Comparison of ENCODE assay signal across 17 cellular contexts in genomic region chr22:45603631-45604030, GRCh38.
DNase-seq lines count a peak whose midpoint lies in the region; ATAC-seq and TF ChIP-seq lines count a peak whose summit lies in the region.
"Had no signal": no experiment of that assay in that cellular context is flagged by ENCODE, and none has a peak within 500 bp of the region (broad histone marks: within the 10 kb centered on the region; RNA-seq: fewer than 3 reads in every experiment).

No MANE protein-coding gene starts in this region.

- H3K9me3 Mint-ChIP-seq in type B pancreatic cell, result no peaks in the 10 kb centered on the region
- no peaks in the 10 kb centered on the region for H3K9me3 Mint-ChIP-seq in stimulated activated effector memory CD8-positive, alpha-beta T cell treated with anti-CD3 and anti-CD28 coated beads, Interleukin-12 subunit alpha, Interleukin-12 subunit beta, amount 100 ng/mL, for 72 hours
- H3K9me3 Mint-ChIP-seq: activated CD8-positive, alpha-beta T cell treated with anti-CD3 and anti-CD28 coated beads for 36 hours; activated naive CD4-positive, alpha-beta T cell treated with anti-CD3 and anti-CD28 coated beads, Interleukin-2, amount 50 U/mL, for 24 hours; CD8-positive, alpha-beta memory T cell; neural crest cell; T-cell had no signal

- H3K27ac ChIP-seq in OCI-LY3 (ENCODE audit: low read length) (no peak overlapping the region), epithelial cell of prostate (peak overlapping the region; percentile 96)
- H3K27ac ChIP-seq: spleen, WERI-Rb-1 had no signal

- peaks cover 2% of the 10 kb centered on the region for H3K27me3 Mint-ChIP-seq in type B pancreatic cell

- no peaks in the 10 kb centered on the region for H3K9me3 ChIP-seq in OCI-LY3 (ENCODE audit: insufficient read depth, low read length)
- H3K9me3 ChIP-seq: spleen had no signal

- no peak overlapping the region for H3K4me3 Mint-ChIP-seq in type B pancreatic cell
- no peak overlapping the region for H3K4me3 Mint-ChIP-seq in stimulated activated effector memory CD8-positive, alpha-beta T cell treated with anti-CD3 and anti-CD28 coated beads, Interleukin-12 subunit alpha, Interleukin-12 subunit beta, amount 100 ng/mL, for 72 hours
- H3K4me3 Mint-ChIP-seq: activated CD8-positive, alpha-beta T cell treated with anti-CD3 and anti-CD28 coated beads for 36 hours; activated naive CD4-positive, alpha-beta T cell treated with anti-CD3 and anti-CD28 coated beads, Interleukin-2, amount 50 U/mL, for 24 hours; CD8-positive, alpha-beta memory T cell; neural crest cell had no signal

- H3K4me1 ChIP-seq in OCI-LY3 (ENCODE audit: low read length), result no peaks in the 10 kb centered on the region

- TF ChIP-seq CTCF in OCI-LY3 (IDR thresholded peaks at IDR 0.05; ENCODE audit: low read depth, low read length) (no peak), type B pancreatic cell (conservative IDR thresholded peaks at IDR 0.05) (no peak)

- peak; percentile 5 for DNase-seq in NCI-H345 (lab: John Stamatoyannopoulos, UW)
- DNase-seq in NCI-H345 treated with DMSO at 0.1 percent for 48 hours (lab: John Stamatoyannopoulos, UW; ENCODE audit: unreplicated experiment), result no peak
- DNase-seq in epithelial cell of prostate (ENCODE audit: low read depth, low spot score), result no peak
- DNase-seq in type B pancreatic cell (ENCODE audit: extremely low spot score, unreplicated experiment), result no peak
- no peak for DNase-seq in stimulated activated effector memory CD8-positive, alpha-beta T cell treated with anti-CD3 and anti-CD28 coated beads, Interleukin-12 subunit alpha, Interleukin-12 subunit beta, amount 100 ng/mL, for 72 hours (ENCODE audit: low spot score in 2 of 2)
- DNase-seq in islet precursor cell, result no peak
- DNase-seq in stimulated activated CD4-positive, alpha-beta T cell treated with anti-CD3 and anti-CD28 coated beads, Interleukin-2, amount 100 ng/mL, for 48 hours, result no peak
- DNase-seq: activated CD8-positive, alpha-beta T cell treated with anti-CD3 and anti-CD28 coated beads for 36 hours; activated T-cell treated with anti-CD3 and anti-CD28 coated beads, Interleukin-2, amount 50 U/mL, for 48 hours; CD8-positive, alpha-beta memory T cell; NCI-H1105; T-cell; WERI-Rb-1 had no signal

- no peak overlapping the region for H3K4me2 ChIP-seq in OCI-LY3 (ENCODE audit: low read length)

- no peak for ATAC-seq in stimulated activated effector memory CD8-positive, alpha-beta T cell treated with anti-CD3 and anti-CD28 coated beads, Interleukin-12 subunit alpha, Interleukin-12 subunit beta, amount 100 ng/mL, for 72 hours
- ATAC-seq: activated CD8-positive, alpha-beta T cell treated with anti-CD3 and anti-CD28 coated beads for 36 hours; T-cell had no signal

- peaks cover 4% of the 10 kb centered on the region for H3K36me3 Mint-ChIP-seq in type B pancreatic cell
- no peaks in the 10 kb centered on the region for H3K36me3 Mint-ChIP-seq in stimulated activated effector memory CD8-positive, alpha-beta T cell treated with anti-CD3 and anti-CD28 coated beads, Interleukin-12 subunit alpha, Interleukin-12 subunit beta, amount 100 ng/mL, for 72 hours
- H3K36me3 Mint-ChIP-seq: activated naive CD4-positive, alpha-beta T cell treated with anti-CD3 and anti-CD28 coated beads, Interleukin-2, amount 50 U/mL, for 24 hours; CD8-positive, alpha-beta memory T cell; T-cell had no signal

- H3K9ac ChIP-seq in OCI-LY3 (ENCODE audit: low read length), result no peak overlapping the region

- H3K27me3 ChIP-seq in OCI-LY3 (ENCODE audit: low read depth, low read length), result peaks cover 19% of the 10 kb centered on the region; the same call in 1 of the 2 replicates

- no peak overlapping the region for H3K4me3 ChIP-seq in OCI-LY3 (ENCODE audit: low read length)
- H3K4me3 ChIP-seq: spleen had no signal

- H3K27ac Mint-ChIP-seq in type B pancreatic cell, result peak overlapping the region; percentile 64
- no peak overlapping the region for H3K27ac Mint-ChIP-seq in stimulated activated effector memory CD8-positive, alpha-beta T cell treated with anti-CD3 and anti-CD28 coated beads, Interleukin-12 subunit alpha, Interleukin-12 subunit beta, amount 100 ng/mL, for 72 hours
- H3K27ac Mint-ChIP-seq: activated CD8-positive, alpha-beta T cell treated with anti-CD3 and anti-CD28 coated beads for 36 hours; activated naive CD4-positive, alpha-beta T cell treated with anti-CD3 and anti-CD28 coated beads, Interleukin-2, amount 50 U/mL, for 24 hours; CD8-positive, alpha-beta memory T cell; T-cell had no signal

- H3K79me2 ChIP-seq in OCI-LY3 (ENCODE audit: low read length), result no peaks in the 10 kb centered on the region

- H3K4me1 Mint-ChIP-seq in type B pancreatic cell (ENCODE audit: unreplicated experiment), result peaks cover 11% of the 10 kb centered on the region
- H3K4me1 Mint-ChIP-seq in stimulated activated effector memory CD8-positive, alpha-beta T cell treated with anti-CD3 and anti-CD28 coated beads, Interleukin-12 subunit alpha, Interleukin-12 subunit beta, amount 100 ng/mL, for 72 hours, result peaks cover 26% of the 10 kb centered on the region
- H3K4me1 Mint-ChIP-seq: activated naive CD4-positive, alpha-beta T cell treated with anti-CD3 and anti-CD28 coated beads, Interleukin-2, amount 50 U/mL, for 24 hours had no signal

- no peaks in the 10 kb centered on the region for H3K36me3 ChIP-seq in OCI-LY3 (replicated peaks; ENCODE audit: low read depth, low read length)
- H3K36me3 ChIP-seq: spleen, WERI-Rb-1 had no signal

- H4K20me1 ChIP-seq in OCI-LY3 (ENCODE audit: insufficient read depth, low read length), result no peaks in the 10 kb centered on the region

- H2AFZ ChIP-seq in OCI-LY3 (ENCODE audit: low read depth, low read length), result 0 out of 2 replicates have a peak overlapping the region, but pooled peaks have one; percentile 36
